Comparison of ENCODE assay signal across 10 cellular contexts in the genomic region with DNA sequence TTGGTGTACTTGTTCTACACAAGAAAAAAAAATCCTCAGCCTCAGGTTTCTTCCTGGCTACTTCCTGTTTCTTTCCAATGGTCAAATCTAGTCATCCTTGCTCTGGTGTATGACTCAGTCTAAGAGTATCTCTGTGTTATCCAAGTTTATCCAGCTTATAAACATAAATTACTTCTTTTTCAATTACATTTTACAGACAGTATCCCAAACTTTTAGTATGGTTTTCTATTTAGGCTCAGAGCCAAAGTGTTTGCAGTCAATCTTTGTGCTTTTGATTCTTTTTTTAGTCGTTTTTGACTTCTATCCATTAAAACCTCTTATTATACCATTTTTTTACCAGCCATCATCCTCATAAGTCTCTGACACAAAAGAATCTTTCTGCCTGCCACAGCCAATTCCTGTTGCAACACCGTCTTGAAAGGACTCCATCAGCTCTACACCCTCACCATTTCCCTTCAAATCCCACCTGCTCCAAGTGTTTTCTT.
DNase-seq lines count a peak whose midpoint lies in the region; FAIRE-seq and TF ChIP-seq lines count a peak whose summit lies in the region.
"Had no signal": no experiment of that assay in that cellular context is flagged by ENCODE, and none has a peak within 500 bp of the region (broad histone marks: within the 10 kb centered on the region; RNA-seq: fewer than 3 reads in every experiment).

No MANE protein-coding gene starts in this region.

- H3K79me2 ChIP-seq in fibroblast of lung (ENCODE audit: control insufficient read depth, insufficient read depth, low read length) (no peaks in the 10 kb centered on the region), trophoblast cell (ENCODE audit: control insufficient read depth, insufficient read depth, low read length, poor library complexity) (no peaks in the 10 kb centered on the region)

- H3K4me2 ChIP-seq in fibroblast of lung (ENCODE audit: extremely low read depth, insufficient read depth, low read length) (peak overlapping the region; percentile 72), trophoblast cell (ENCODE audit: low read length) (no peak overlapping the region)

- H3K9me3 ChIP-seq in fibroblast of lung (ENCODE audit: control insufficient read depth, insufficient read depth, low read depth, low read length) (no peaks in the 10 kb centered on the region), trophoblast cell (ENCODE audit: insufficient read depth, low read depth, low read length) (no peaks in the 10 kb centered on the region), kidney (ENCODE audit: control insufficient read depth in 1 of 2, low read length in 2 of 2) (no peaks in the 10 kb centered on the region)

- H3K27me3 ChIP-seq in fibroblast of lung (ENCODE audit: control insufficient read depth, insufficient read depth, low read length) (no peaks in the 10 kb centered on the region), trophoblast cell (ENCODE audit: insufficient read depth, low read length) (no peaks in the 10 kb centered on the region)

- intact Hi-C loops in kidney (cut with DNase I), result no loop called here

- H3K14ac ChIP-seq in trophoblast cell (ENCODE audit: low read length), result no peak overlapping the region

- H3K79me1 ChIP-seq in trophoblast cell (ENCODE audit: low read length), result peaks cover 2% of the 10 kb centered on the region

- DNase-seq in CD1c-positive myeloid dendritic cell (ENCODE audit: extremely low spot score), result peak; percentile 51
- peak; percentile 87 for DNase-seq in RCC 7860 (ENCODE audit: low spot score)
- peak; percentile 92 to 95 for DNase-seq in fibroblast of lung (ENCODE audit: low read depth in 2 of 2)
- no peak for DNase-seq in trophoblast cell
- no peak for DNase-seq in C1 segment of cervical spinal cord (lab: John Stamatoyannopoulos, UW)
- no peak for DNase-seq in kidney
- DNase-seq in DMS114 treated with DMSO at 0.1 percent for 48 hours (lab: John Stamatoyannopoulos, UW; ENCODE audit: unreplicated experiment), result no peak
- no peak for DNase-seq in NCI-H1694 (lab: John Stamatoyannopoulos, UW)
- DNase-seq: GF-D8 had no signal

- H3K18ac ChIP-seq in trophoblast cell (ENCODE audit: low read length), result no peak overlapping the region

- TF ChIP-seq CTCF in fibroblast of lung (conservative IDR thresholded peaks at IDR 0.05 in 1 of 2, IDR thresholded peaks at IDR 0.05 in 1 of 2; ENCODE audit: low read depth in 1 of 2, low read length in 2 of 2) (no peak), kidney (IDR thresholded peaks at IDR 0.05; ENCODE audit: borderline replicate concordance, extremely low read depth, insufficient read depth) (no peak)

- peak; percentile 97 for FAIRE-seq in RCC 7860 (lab: Jason Lieb, UNC)
- no peak for FAIRE-seq in kidney (lab: Jason Lieb, UNC)

- H2BK12ac ChIP-seq in trophoblast cell (ENCODE audit: low read length), result peak overlapping the region; percentile 61

- peak overlapping the region; percentile 57 for H4K91ac ChIP-seq in trophoblast cell (ENCODE audit: low read depth, low read length)

- H2AK5ac ChIP-seq in trophoblast cell (ENCODE audit: low read length), result no peak overlapping the region

- no CpG with 5 or more reads among the region's 2 CpGs for WGBS in trophoblast cell (ENCODE audit: extremely low coverage, insufficient coverage, insufficient read length)

- H3K9ac ChIP-seq in fibroblast of lung (ENCODE audit: insufficient read depth, low read length) (no peak overlapping the region), trophoblast cell (ENCODE audit: low read length) (no peak overlapping the region), kidney (ENCODE audit: low read length in 2 of 2) (no peak overlapping the region)

- peaks cover 32% of the 10 kb centered on the region for H3K4me1 ChIP-seq in fibroblast of lung (ENCODE audit: control insufficient read depth, extremely low read depth, insufficient read depth, low read length)
- H3K4me1 ChIP-seq in trophoblast cell (ENCODE audit: control insufficient read depth in 1 of 2, insufficient read depth in 2 of 2, low read length in 2 of 2), result peaks cover 6 to 11% of the 10 kb centered on the region in 2 experiments
- no peaks in the 10 kb centered on the region for H3K4me1 ChIP-seq in kidney (ENCODE audit: control insufficient read depth in 1 of 2, insufficient read depth in 1 of 2, low read depth in 1 of 2, low read length in 2 of 2)

- H4K20me1 ChIP-seq in fibroblast of lung (ENCODE audit: control insufficient read depth, extremely low read depth, insufficient read depth, low read length), result no peaks in the 10 kb centered on the region

- peak overlapping the region in 1 of 4 experiments; percentile 6 for H3K4me3 ChIP-seq in fibroblast of lung (replicated peaks in 1 of 4; ENCODE audit: control extremely low read depth in 1 of 4, insufficient read depth in 1 of 4, low read depth in 3 of 4, low read length in 4 of 4)
- no peak overlapping the region for H3K4me3 ChIP-seq in trophoblast cell (ENCODE audit: low read depth, low read length)
- H3K4me3 ChIP-seq in kidney (ENCODE audit: low read length in 2 of 2), result no peak overlapping the region

- H2AFZ ChIP-seq in fibroblast of lung (ENCODE audit: low read length) (no peak overlapping the region), trophoblast cell (ENCODE audit: insufficient read depth, low read length, poor library complexity) (no peak overlapping the region)

- H2BK5ac ChIP-seq in trophoblast cell (ENCODE audit: low read depth, low read length, poor library complexity), result no peak overlapping the region

- no peak overlapping the region for H4K8ac ChIP-seq in trophoblast cell (ENCODE audit: low read depth, low read length)

- H2BK120ac ChIP-seq in trophoblast cell (ENCODE audit: insufficient read depth, low read length, poor library complexity), result no peak overlapping the region

- no peak overlapping the region for H3K4ac ChIP-seq in trophoblast cell (ENCODE audit: low read depth, low read length)

- H3K27ac ChIP-seq in fibroblast of lung (ENCODE audit: insufficient read depth, low read length) (peak overlapping the region; percentile 79), trophoblast cell (ENCODE audit: low read depth, low read length) (no peak overlapping the region), kidney (ENCODE audit: low read depth in 2 of 2, low read length in 2 of 2) (no peak overlapping the region)
- H3K27ac ChIP-seq: VCaP had no signal

- H4K12ac ChIP-seq in trophoblast cell (ENCODE audit: low read depth, low read length), result no peak overlapping the region

- no peaks in the 10 kb centered on the region for H3K36me3 ChIP-seq in fibroblast of lung (ENCODE audit: control insufficient read depth, insufficient read depth, low read length)
- H3K36me3 ChIP-seq in trophoblast cell (ENCODE audit: control insufficient read depth in 1 of 2, insufficient read depth in 2 of 2, low read length in 2 of 2), result no peaks in the 10 kb centered on the region
- H3K36me3 ChIP-seq in kidney (ENCODE audit: control insufficient read depth in 1 of 2, insufficient read depth in 2 of 2, low read length in 2 of 2), result no peaks in the 10 kb centered on the region

- no peak overlapping the region for H3K23ac ChIP-seq in trophoblast cell (ENCODE audit: low read length)

Comparison
In these comparisons a context has a peak if more than half of its experiments do, and no peak if none do; other contexts are left out.
1. DNase-seq: peak in CD1c-positive myeloid dendritic cell (single experiment), RCC 7860 (single experiment) and fibroblast of lung (2 of 2); none in trophoblast cell (0 of 2), C1 segment of cervical spinal cord (0 of 14), kidney (single experiment), DMS114 treated with DMSO at 0.1 percent for 48 hours (single experiment) and NCI-H1694 (single experiment).